In genomic region chr2:10408649-10409579, GRCh38 we compare ENCODE assay signal across 7 cellular contexts. TPM values are rescaled to one million over a fixed set of nuclear protein-coding genes. Genes with fewer than 3 reads are reported as not detected.
DNase-seq lines count a peak whose midpoint lies in the region; ATAC-seq, FAIRE-seq and TF ChIP-seq lines count a peak whose summit lies in the region.

No MANE protein-coding gene starts in this region.

- no peaks in the 10 kb centered on the region for H3K9me3 ChIP-seq in astrocyte (ENCODE audit: insufficient read depth, low read depth, low read length)
- no peaks in the 10 kb centered on the region for H3K9me3 ChIP-seq in skeletal muscle satellite cell (replicated peaks; ENCODE audit: low read length)

- no peaks in the 10 kb centered on the region for H3K27me3 ChIP-seq in astrocyte (ENCODE audit: insufficient read depth, low read length)
- no peaks in the 10 kb centered on the region for H3K27me3 ChIP-seq in skeletal muscle satellite cell (ENCODE audit: control insufficient read depth, insufficient read depth, low read length)

- H3K27me3 Mint-ChIP-seq in astrocyte (ENCODE audit: low read depth, unreplicated experiment), result peaks cover 7% of the 10 kb centered on the region

- ATAC-seq in GM18498 (IDR thresholded peaks at IDR 0.05; ENCODE audit: unreplicated experiment) (peak; percentile 53), HG02885 (IDR thresholded peaks at IDR 0.05; ENCODE audit: poor library complexity, unreplicated experiment) (peak; percentile 63)

- H3K4me3 ChIP-seq in astrocyte (ENCODE audit: insufficient read depth, low read depth, low read length) (no peak overlapping the region), skeletal muscle satellite cell (ENCODE audit: low read length) (no peak overlapping the region)

- H3K36me3 ChIP-seq in astrocyte (ENCODE audit: insufficient read depth, low read length) (no peaks in the 10 kb centered on the region), skeletal muscle satellite cell (ENCODE audit: insufficient read depth, low read length) (peaks cover 18% of the 10 kb centered on the region)

- H3K9ac ChIP-seq in astrocyte (ENCODE audit: low read length) (no peak overlapping the region), skeletal muscle satellite cell (ENCODE audit: low read depth, low read length) (peak overlapping the region; percentile 76)

- H3K79me2 ChIP-seq in astrocyte (ENCODE audit: insufficient read depth, low read length), result no peaks in the 10 kb centered on the region

- no peak overlapping the region for H3K27ac Mint-ChIP-seq in astrocyte (ENCODE audit: unreplicated experiment)

- H3K4me2 ChIP-seq in astrocyte (ENCODE audit: low read length) (peak overlapping the region; percentile 39), skeletal muscle satellite cell (ENCODE audit: low read length) (peak overlapping the region; percentile 50)

- peak; percentile 92 for DNase-seq in NCI-H1694 treated with DMSO at 0.1 percent for 48 hours (lab: John Stamatoyannopoulos, UW)
- peak; percentile 62 for DNase-seq in T-helper 22 cell (ENCODE audit: low read depth)
- peak; percentile 48 for DNase-seq in astrocyte (ENCODE audit: low read depth)
- DNase-seq in hippocampal formation (lab: John Stamatoyannopoulos, UW), result peak; percentile 30 to 34

- peaks cover 5% of the 10 kb centered on the region for H3K36me3 Mint-ChIP-seq in astrocyte (ENCODE audit: low read depth, unreplicated experiment)

- H2AFZ ChIP-seq in astrocyte (ENCODE audit: low read depth, low read length), result no peak overlapping the region

- H3K27ac ChIP-seq in astrocyte (ENCODE audit: low read depth, low read length), result no peak overlapping the region

- peaks cover 52% of the 10 kb centered on the region for H3K4me1 ChIP-seq in astrocyte (ENCODE audit: insufficient read depth, low read length)
- peaks cover 73% of the 10 kb centered on the region for H3K4me1 ChIP-seq in skeletal muscle satellite cell (ENCODE audit: control insufficient read depth, insufficient read depth, low read length)

- H3K9me3 Mint-ChIP-seq in astrocyte (ENCODE audit: unreplicated experiment), result peaks cover 2% of the 10 kb centered on the region

- TF ChIP-seq CTCF in astrocyte (IDR thresholded peaks at IDR 0.05; ENCODE audit: insufficient read depth, low read depth, low read length), result peak; percentile 88

- H3K4me3 Mint-ChIP-seq in astrocyte (ENCODE audit: unreplicated experiment), result no peak overlapping the region

- peaks cover 2% of the 10 kb centered on the region for H4K20me1 ChIP-seq in astrocyte (ENCODE audit: insufficient read depth, low read length)

- no peak for FAIRE-seq in astrocyte (lab: Jason Lieb, UNC)

- H3K4me1 Mint-ChIP-seq in astrocyte (ENCODE audit: low read depth, unreplicated experiment), result peaks cover 18% of the 10 kb centered on the region

RNA-seq across cellular contexts. Expression of gene ODC1, which starts 39.2 kb away (rescaled TPM):
- 85.3 and 119 TPM in 2 replicates for total RNA-seq in astrocyte
- 312 and 358 TPM in 2 replicates for total RNA-seq in skeletal muscle satellite cell (2012; rRNA removed)

Comparison
In these comparisons a context has a peak if more than half of its experiments do, and no peak if none do; other contexts are left out.
1. DNase-seq: peak in every context shown above with its lines; median percentile 92 in NCI-H1694 treated with DMSO at 0.1 percent for 48 hours; 62 in T-helper 22 cell; 48 in astrocyte; 32 in hippocampal formation.